17 cellular contexts compared by ENCODE assay signal in genomic region chr3:105781871-105782270, GRCh38.
A peak's percentile ranks its signal among the peaks of the same experiment; 100 is the strongest.
DNase-seq lines count a peak whose midpoint lies in the region; ATAC-seq and TF ChIP-seq lines count a peak whose summit lies in the region.
"Had no signal": no experiment of that assay in that cellular context is flagged by ENCODE, and none has a peak within 500 bp of the region (broad histone marks: within the 10 kb centered on the region; RNA-seq: fewer than 3 reads in every experiment).

No MANE protein-coding gene starts in this region.

- H2BK15ac ChIP-seq in IMR-90 (ENCODE audit: low read depth, low read length), result no peak overlapping the region

- H3K4me3 ChIP-seq in IMR-90 (ENCODE audit: insufficient read depth, low read depth, low read length), result no peak overlapping the region
- no peak overlapping the region for H3K4me3 ChIP-seq in cardiac fibroblast (replicated peaks in 1 of 2; ENCODE audit: low read depth in 2 of 2, low read length in 2 of 2)
- H3K4me3 ChIP-seq: adrenal gland had no signal

- H3K4me1 ChIP-seq in IMR-90 (ENCODE audit: control insufficient read depth, insufficient read depth, low read length), result peaks cover 2% of the 10 kb centered on the region; the same call in 1 of the 2 replicates

- no peak overlapping the region for H2AK5ac ChIP-seq in IMR-90 (ENCODE audit: low read depth, low read length)

- peaks cover 7 to 9% of the 10 kb centered on the region in 2 experiments; a peak in 3 of 4 replicates for H3K79me1 ChIP-seq in IMR-90 (ENCODE audit: low read depth in 1 of 2, low read length in 2 of 2)

- H3K4me2 ChIP-seq in IMR-90 (ENCODE audit: low read depth, low read length), result no peak overlapping the region; the same call in 1 of the 2 replicates

- H3K36me3 Mint-ChIP-seq in activated CD4-positive, alpha-beta T cell treated with anti-CD3 and anti-CD28 coated beads for 36 hours (ENCODE audit: low read depth), result peaks cover 53% of the 10 kb centered on the region
- H3K36me3 Mint-ChIP-seq in natural killer cell treated with Interleukin-12 subunit alpha and Interleukin-12 subunit beta and Interleukin-15 and Interleukin-18, amount 100 ng/mL, for 72 hours, result peaks cover 10% of the 10 kb centered on the region

- CTCF ChIA-PET in activated CD4-positive, alpha-beta T cell treated with anti-CD3 and anti-CD28 coated beads for 36 hours (lab: Charles Lee), result no interaction called here
- CTCF ChIA-PET in IMR-90 (lab: Yijun Ruan, JAX), result no interaction called here

- no peaks in the 10 kb centered on the region; the same call in 1 of the 2 replicates for H4K20me1 ChIP-seq in IMR-90 (ENCODE audit: insufficient read depth, low read length)

- ATAC-seq in activated CD4-positive, alpha-beta T cell treated with anti-CD3 and anti-CD28 coated beads for 36 hours, result no peak
- ATAC-seq in IMR-90 (ENCODE audit: low read depth) (0 out of 2 replicates have a peak, but pooled peaks have one; percentile 29), left cardiac atrium (no peak)
- ATAC-seq in natural killer cell treated with Interleukin-12 subunit alpha and Interleukin-12 subunit beta and Interleukin-15 and Interleukin-18, amount 100 ng/mL, for 72 hours, result no peak
- ATAC-seq: left lobe of liver; stimulated activated naive B cell treated with anti-CD40 and anti-IgM and Interleukin-4, amounts not matched to agents 10 μg/mL and 1 μg/mL and 100 μg/mL, for 72 hours had no signal

- TF ChIP-seq RAD21 in IMR-90 (IDR thresholded peaks at IDR 0.05; ENCODE audit: low read length), result no peak

- H3K36me3 ChIP-seq in IMR-90 (ENCODE audit: control insufficient read depth, insufficient read depth, low read length), result no peaks in the 10 kb centered on the region
- H3K36me3 ChIP-seq: adrenal gland had no signal

- no peaks in the 10 kb centered on the region for H3K9me1 ChIP-seq in IMR-90 (ENCODE audit: insufficient read depth, low read length)

- peak overlapping the region; percentile 62 for H3K27ac Mint-ChIP-seq in activated CD4-positive, alpha-beta T cell treated with anti-CD3 and anti-CD28 coated beads for 36 hours
- H3K27ac Mint-ChIP-seq in natural killer cell treated with Interleukin-12 subunit alpha and Interleukin-12 subunit beta and Interleukin-15 and Interleukin-18, amount 100 ng/mL, for 72 hours, result peak overlapping the region; percentile 43 to 79
- H3K27ac Mint-ChIP-seq: endodermal cell; stimulated activated naive B cell treated with anti-CD40 and anti-IgM and Interleukin-4, amounts not matched to agents 10 μg/mL and 1 μg/mL and 100 μg/mL, for 72 hours had no signal

- H3K9me3 ChIP-seq in IMR-90 (ENCODE audit: control insufficient read depth, insufficient read depth, low read length), result no peaks in the 10 kb centered on the region
- H3K9me3 ChIP-seq: adrenal gland had no signal

- no peak overlapping the region for H3K27ac ChIP-seq in IMR-90 (ENCODE audit: insufficient read depth, low read length)
- H3K27ac ChIP-seq: 22Rv1 had no signal

- H4K8ac ChIP-seq in IMR-90 (ENCODE audit: low read depth in 2 of 2, low read length in 2 of 2), result no peak overlapping the region

- no peak for TF ChIP-seq CTCF in IMR-90 (conservative IDR thresholded peaks at IDR 0.05; ENCODE audit: low read depth, low read length)
- no peak for TF ChIP-seq CTCF in cardiac fibroblast (IDR thresholded peaks at IDR 0.05; ENCODE audit: low read depth, low read length)

- H3K56ac ChIP-seq in IMR-90 (ENCODE audit: extremely low read depth, insufficient read depth, low read length), result no peak overlapping the region

- H3K14ac ChIP-seq in IMR-90 (replicated peaks; ENCODE audit: low read depth, low read length), result no peak overlapping the region

- POLR2A ChIA-PET in activated CD4-positive, alpha-beta T cell treated with anti-CD3 and anti-CD28 coated beads for 36 hours (lab: Charles Lee), result no interaction called here
- POLR2A ChIA-PET in IMR-90 (lab: Charles Lee; ENCODE audit: unreplicated experiment), result no interaction called here

- no peak overlapping the region for H2AFZ ChIP-seq in IMR-90 (replicated peaks; ENCODE audit: low read length, poor library complexity)

- H2BK120ac ChIP-seq in IMR-90 (ENCODE audit: low read depth, low read length), result no peak overlapping the region

- H3K9me3 Mint-ChIP-seq in activated CD4-positive, alpha-beta T cell treated with anti-CD3 and anti-CD28 coated beads for 36 hours (ENCODE audit: low read depth), result peaks cover 8% of the 10 kb centered on the region
- H3K9me3 Mint-ChIP-seq in natural killer cell treated with Interleukin-12 subunit alpha and Interleukin-12 subunit beta and Interleukin-15 and Interleukin-18, amount 100 ng/mL, for 72 hours, result no peaks in the 10 kb centered on the region
- H3K9me3 Mint-ChIP-seq: endodermal cell; stimulated activated naive B cell treated with anti-CD40 and anti-IgM and Interleukin-4, amounts not matched to agents 10 μg/mL and 1 μg/mL and 100 μg/mL, for 72 hours had no signal

- H2BK20ac ChIP-seq in IMR-90 (ENCODE audit: low read depth, low read length), result no peak overlapping the region

- TF ChIP-seq POLR2A in IMR-90 (IDR thresholded peaks at IDR 0.05; ENCODE audit: low read depth, low read length), result no peak

- H2BK5ac ChIP-seq in IMR-90 (ENCODE audit: low read depth, low read length, poor library complexity, severe bottlenecking), result no peak overlapping the region

- H3K27me3 ChIP-seq in IMR-90 (ENCODE audit: control insufficient read depth, insufficient read depth, low read length), result no peaks in the 10 kb centered on the region
- H3K27me3 ChIP-seq: adrenal gland had no signal

- no peak overlapping the region for H4K91ac ChIP-seq in IMR-90 (ENCODE audit: insufficient read depth, low read depth, low read length)

- H4K5ac ChIP-seq in IMR-90 (ENCODE audit: low read depth, low read length), result no peak overlapping the region; the same call in 1 of the 2 replicates

- H3K4ac ChIP-seq in IMR-90 (ENCODE audit: low read depth, low read length), result no peak overlapping the region

- in situ Hi-C loops in IMR-90 (cut with MboI; ENCODE audit: low sequenced_read_pairs), result no loop called here

- H3K9ac ChIP-seq in IMR-90 (ENCODE audit: low read depth, low read length), result no peak overlapping the region

- no peaks in the 10 kb centered on the region for H3K27me3 Mint-ChIP-seq in activated CD4-positive, alpha-beta T cell treated with anti-CD3 and anti-CD28 coated beads for 36 hours
- H3K27me3 Mint-ChIP-seq in natural killer cell treated with Interleukin-12 subunit alpha and Interleukin-12 subunit beta and Interleukin-15 and Interleukin-18, amount 100 ng/mL, for 72 hours, result no peaks in the 10 kb centered on the region
- H3K27me3 Mint-ChIP-seq: stimulated activated naive B cell treated with anti-CD40 and anti-IgM and Interleukin-4, amounts not matched to agents 10 μg/mL and 1 μg/mL and 100 μg/mL, for 72 hours had no signal

- dilution Hi-C loops in IMR-90 (cut with HindIII; ENCODE audit: low sequenced_read_pairs, unreplicated experiment), result no loop called here

- intact Hi-C loops in activated CD4-positive, alpha-beta T cell treated with anti-CD3 and anti-CD28 coated beads for 36 hours (cut with DNase I, micrococcal nuclease), result no loop called here
- intact Hi-C loops in IMR-90 (cut with micrococcal nuclease) (no loop called here), left cardiac atrium (cut with DNase I) (no loop called here)

- no peak overlapping the region for H3K18ac ChIP-seq in IMR-90 (ENCODE audit: low read depth, low read length)

- H3K23ac ChIP-seq in IMR-90 (ENCODE audit: low read depth, low read length), result no peak overlapping the region

- peaks cover 65% of the 10 kb centered on the region for H3K4me1 Mint-ChIP-seq in activated CD4-positive, alpha-beta T cell treated with anti-CD3 and anti-CD28 coated beads for 36 hours
- H3K4me1 Mint-ChIP-seq in natural killer cell treated with Interleukin-12 subunit alpha and Interleukin-12 subunit beta and Interleukin-15 and Interleukin-18, amount 100 ng/mL, for 72 hours (ENCODE audit: low read depth in 2 of 2), result peaks cover 42 to 47% of the 10 kb centered on the region in 2 donors

- no peak overlapping the region for H3K4me3 Mint-ChIP-seq in activated CD4-positive, alpha-beta T cell treated with anti-CD3 and anti-CD28 coated beads for 36 hours
- H3K4me3 Mint-ChIP-seq in natural killer cell treated with Interleukin-12 subunit alpha and Interleukin-12 subunit beta and Interleukin-15 and Interleukin-18, amount 100 ng/mL, for 72 hours, result no peak overlapping the region
- H3K4me3 Mint-ChIP-seq: endodermal cell; stimulated activated naive B cell treated with anti-CD40 and anti-IgM and Interleukin-4, amounts not matched to agents 10 μg/mL and 1 μg/mL and 100 μg/mL, for 72 hours had no signal

- no peak for DNase-seq in activated CD4-positive, alpha-beta T cell treated with anti-CD3 and anti-CD28 coated beads for 36 hours
- no peak for DNase-seq in activated CD4-positive, alpha-beta T cell treated with anti-CD3 and anti-CD28 coated beads for 48 hours
- DNase-seq in IMR-90, result peak; percentile 19
- peak; percentile 34 to 54 for DNase-seq in cardiac fibroblast (ENCODE audit: low read depth in 2 of 2)
- DNase-seq in natural killer cell treated with Interleukin-12 subunit alpha and Interleukin-12 subunit beta and Interleukin-15 and Interleukin-18, amount 100 ng/mL, for 72 hours (ENCODE audit: low spot score), result no peak
- no peak for DNase-seq in GM19238 (ENCODE audit: insufficient read length, low spot score)
- DNase-seq in UCSD-AML1 (lab: John Stamatoyannopoulos, UW; ENCODE audit: unreplicated experiment), result no peak
- no peak for DNase-seq in left cardiac atrium
- DNase-seq: adrenal gland; cerebellar nuclear complex; endodermal cell; foreskin fibroblast; NCI-H146; stimulated activated naive B cell treated with anti-CD40 and anti-IgM and Interleukin-4, amounts not matched to agents 10 μg/mL and 1 μg/mL and 100 μg/mL, for 72 hours; T-helper 1 cell had no signal

- H2AK9ac ChIP-seq in IMR-90 (replicated peaks; ENCODE audit: low read depth, low read length, poor library complexity), result no peak overlapping the region

- BruUV-seq in IMR-90 (replicated peaks; lab: Mats Ljungman, UMichigan), result no TSS peak

TF ChIP-seq in IMR-90, 13 proteins besides CTCF, POLR2A, EP300 and RAD21 (continues in another document):
- TF ChIP-seq RFX5 (IDR thresholded peaks at IDR 0.05; ENCODE audit: low read depth, low read length) (no peak), USF2 (IDR thresholded peaks at IDR 0.05; ENCODE audit: low read depth, low read length) (no peak), BHLHE40 (IDR thresholded peaks at IDR 0.05; ENCODE audit: low read depth, low read length) (no peak), CHD1 (IDR thresholded peaks at IDR 0.05; ENCODE audit: low read depth, low read length) (no peak), CEBPB (IDR thresholded peaks at IDR 0.05; ENCODE audit: low read depth, low read length) (no peak), MXI1 (IDR thresholded peaks at IDR 0.05; ENCODE audit: borderline replicate concordance, low read depth, low read length) (no peak)

Comparison
In these comparisons a context has a peak if more than half of its experiments do, and no peak if none do; other contexts are left out.
1. DNase-seq: peak in IMR-90 (single experiment) and cardiac fibroblast (2 of 2); none in activated CD4-positive, alpha-beta T cell treated with anti-CD3 and anti-CD28 coated beads for 36 hours (single experiment), activated CD4-positive, alpha-beta T cell treated with anti-CD3 and anti-CD28 coated beads for 48 hours (single experiment), natural killer cell treated with Interleukin-12 subunit alpha and Interleukin-12 subunit beta and Interleukin-15 and Interleukin-18, amount 100 ng/mL, for 72 hours (single experiment), GM19238 (single experiment), UCSD-AML1 (single experiment) and left cardiac atrium (single experiment).